ENCODE assay signal across 8 cellular contexts in the genomic region with DNA sequence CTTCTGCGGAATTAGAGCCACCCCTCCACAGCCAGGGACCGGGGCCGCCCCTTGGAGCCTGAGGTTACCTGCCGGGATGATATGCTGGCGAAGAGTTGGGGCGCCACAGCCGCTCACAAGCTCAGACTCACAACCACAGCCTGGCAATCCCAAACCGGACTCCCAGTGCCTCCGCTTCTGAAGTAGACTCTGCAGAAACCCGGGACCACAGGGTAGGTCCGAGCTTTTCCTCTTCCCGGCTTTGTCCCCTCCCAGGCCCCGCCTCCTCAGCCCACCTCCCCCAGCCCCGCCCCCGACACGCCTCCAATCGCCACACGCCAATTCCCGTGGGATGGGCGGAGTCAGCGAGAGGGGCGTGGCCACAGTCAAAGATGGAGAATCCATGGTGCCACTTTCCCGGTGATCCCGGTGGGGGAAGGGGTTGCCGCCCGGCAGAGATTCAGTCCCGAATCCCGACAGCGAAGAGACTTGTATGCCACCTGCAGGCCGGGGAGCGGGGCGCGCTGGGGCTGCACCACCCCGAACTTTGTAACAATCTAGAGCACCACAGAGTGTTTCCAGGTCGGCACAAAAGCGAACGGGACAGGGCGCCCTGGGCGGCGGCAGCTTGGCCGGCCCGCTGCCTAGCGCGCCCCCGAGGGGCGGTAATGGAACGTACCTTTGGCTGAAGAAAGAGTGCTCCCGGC. TPM values are rescaled to one million over a fixed set of nuclear protein-coding genes. Genes with fewer than 3 reads are reported as not detected.
A peak's percentile ranks its signal among the peaks of the same experiment; 100 is the strongest.
DNase-seq lines count a peak whose midpoint lies in the region; ATAC-seq and TF ChIP-seq lines count a peak whose summit lies in the region.

A gene (minus strand): TSS at position 201 of the 686 bp plus-strand sequence. CDS start 3,520 bp downstream, outside the sequence.

- peaks cover 34% of the 10 kb centered on the region for H3K79me2 ChIP-seq in DND-41 (ENCODE audit: insufficient read depth, low read length)

- WGBS in esophagus squamous epithelium, 2 donors, result 0% methylated on average over 2 to 5 of the region's 48 CpGs

- peaks cover 0 to 4% of the 10 kb centered on the region in 2 donors for H3K36me3 Mint-ChIP-seq in activated T-cell treated with anti-CD3 and anti-CD28 coated beads, Interleukin-2, amount 50 U/mL, for 72 hours (ENCODE audit: insufficient read depth in 2 of 2)
- H3K36me3 Mint-ChIP-seq in naive thymus-derived CD4-positive, alpha-beta T cell, result peaks cover 0 to 16% (median 6%) of the 10 kb centered on the region in 5 donors
- peaks cover 9 to 15% of the 10 kb centered on the region in 2 donors for H3K36me3 Mint-ChIP-seq in stimulated activated naive B cell treated with anti-CD40 and anti-IgM and Interleukin-4, amounts not matched to agents 10 μg/mL and 1 μg/mL and 100 μg/mL, for 72 hours

- DNase-seq in DND-41 (peak; percentile 92), KG1 (lab: John Stamatoyannopoulos, UW) (peak; percentile 75), Peyer's patch (peak; percentile 99 to 100 (median 99)), esophagus squamous epithelium (lab: John Stamatoyannopoulos, UW) (peak; percentile 59)
- DNase-seq in activated T-cell treated with anti-CD3 and anti-CD28 coated beads, Interleukin-2, amount 50 U/mL, for 72 hours, result peak; percentile 95 to 96
- DNase-seq in naive thymus-derived CD4-positive, alpha-beta T cell, result peak; percentile 79 to 97 (median 88)
- DNase-seq in stimulated activated naive B cell treated with anti-CD40 and anti-IgM and Interleukin-4, amounts not matched to agents 10 μg/mL and 1 μg/mL and 100 μg/mL, for 72 hours, result peak; percentile 89

- H3K4me2 ChIP-seq in DND-41 (ENCODE audit: insufficient read depth, low read length), result peak within 1 kb of the TSS; percentile 66

- no peaks in the 10 kb centered on the region for H3K9me3 ChIP-seq in DND-41 (ENCODE audit: insufficient read depth, low read length, severe bottlenecking)
- H3K9me3 ChIP-seq in Peyer's patch, result no peaks in the 10 kb centered on the region
- no peaks in the 10 kb centered on the region for H3K9me3 ChIP-seq in esophagus squamous epithelium
- H3K9me3 ChIP-seq in naive thymus-derived CD4-positive, alpha-beta T cell (ENCODE audit: control insufficient read depth in 2 of 3, low read length in 3 of 3), result no peaks in the 10 kb centered on the region

- H3K36me3 ChIP-seq in DND-41 (ENCODE audit: insufficient read depth, low read length), result peaks cover 39% of the 10 kb centered on the region
- peaks cover 0 to 28% (median 0%) of the 10 kb centered on the region in 3 donors for H3K36me3 ChIP-seq in Peyer's patch
- peaks cover 0 to 34% (median 0%) of the 10 kb centered on the region in 3 donors for H3K36me3 ChIP-seq in esophagus squamous epithelium
- H3K36me3 ChIP-seq in naive thymus-derived CD4-positive, alpha-beta T cell (ENCODE audit: control insufficient read depth in 2 of 3, insufficient read depth in 3 of 3, low read length in 3 of 3), result no peaks in the 10 kb centered on the region

- H3K27me3 ChIP-seq in DND-41 (ENCODE audit: insufficient read depth, low read length, poor library complexity), result no peaks in the 10 kb centered on the region
- H3K27me3 ChIP-seq in Peyer's patch, result no peaks in the 10 kb centered on the region
- H3K27me3 ChIP-seq in esophagus squamous epithelium, result no peaks in the 10 kb centered on the region
- no peaks in the 10 kb centered on the region for H3K27me3 ChIP-seq in naive thymus-derived CD4-positive, alpha-beta T cell (ENCODE audit: control insufficient read depth in 2 of 2, insufficient read depth in 2 of 2, low read length in 2 of 2)

- TF ChIP-seq POLR2A in Peyer's patch (IDR thresholded peaks at IDR 0.05), result peak; percentile 49 to 60
- TF ChIP-seq POLR2A in esophagus squamous epithelium (IDR thresholded peaks at IDR 0.05), result peak in 1 of 4 donors; percentile 51

- H3K4me3 ChIP-seq in DND-41 (ENCODE audit: low read depth in 1 of 2, low read length in 2 of 2) (peak within 1 kb of the TSS; percentile 90 to 98), Peyer's patch (peak within 1 kb of the TSS; percentile 75 to 95 (median 82)), esophagus squamous epithelium (peak within 1 kb of the TSS; percentile 76 to 88 (median 84))
- peak within 1 kb of the TSS; percentile 70 for H3K4me3 ChIP-seq in naive thymus-derived CD4-positive, alpha-beta T cell (ENCODE audit: low read length)

- CTCF ChIA-PET in naive thymus-derived CD4-positive, alpha-beta T cell (lab: Charles Lee), result interaction anchor here (0.6 to 1.9 kb wide), 6 partner anchors 10 to 80 kb away, joined by 3 to 12 read pairs (median 6); a partner anchor contains a TSS

- peaks cover 26% of the 10 kb centered on the region for H3K4me1 Mint-ChIP-seq in activated T-cell treated with anti-CD3 and anti-CD28 coated beads, Interleukin-2, amount 50 U/mL, for 72 hours (ENCODE audit: low read depth)
- peaks cover 8 to 28% (median 23%) of the 10 kb centered on the region in 7 donors for H3K4me1 Mint-ChIP-seq in naive thymus-derived CD4-positive, alpha-beta T cell
- H3K4me1 Mint-ChIP-seq in stimulated activated naive B cell treated with anti-CD40 and anti-IgM and Interleukin-4, amounts not matched to agents 10 μg/mL and 1 μg/mL and 100 μg/mL, for 72 hours, result peaks cover 15 to 50% of the 10 kb centered on the region in 2 donors

- POLR2A ChIA-PET in naive thymus-derived CD4-positive, alpha-beta T cell (lab: Charles Lee), result interaction anchor here (1.1 to 3.7 kb wide), 2 partner anchors 10 to 13 kb away, joined by 5 to 32 read pairs; a partner anchor contains a TSS

- TF ChIP-seq CTCF in DND-41 (IDR thresholded peaks at IDR 0.05; ENCODE audit: borderline replicate concordance, extremely low read depth, low read length, poor library complexity, severe bottlenecking) (peak; percentile 58), Peyer's patch (IDR thresholded peaks at IDR 0.05) (peak in 4 of 6 experiments; percentile 44 to 76 (median 72)), esophagus squamous epithelium (IDR thresholded peaks at IDR 0.05) (peak in 5 of 6 experiments; percentile 29 to 52 (median 49))

- H3K27ac ChIP-seq in DND-41 (ENCODE audit: low read length) (peak within 1 kb of the TSS; percentile 84), Peyer's patch (peak within 1 kb of the TSS; percentile 65 to 88 (median 82)), esophagus squamous epithelium (peak within 1 kb of the TSS; percentile 71 to 92 (median 86))
- H3K27ac ChIP-seq in naive thymus-derived CD4-positive, alpha-beta T cell (ENCODE audit: low read depth, low read length), result peak within 1 kb of the TSS; percentile 62

- no peaks in the 10 kb centered on the region for H3K9me3 Mint-ChIP-seq in activated T-cell treated with anti-CD3 and anti-CD28 coated beads, Interleukin-2, amount 50 U/mL, for 72 hours
- no peaks in the 10 kb centered on the region for H3K9me3 Mint-ChIP-seq in naive thymus-derived CD4-positive, alpha-beta T cell
- H3K9me3 Mint-ChIP-seq in stimulated activated naive B cell treated with anti-CD40 and anti-IgM and Interleukin-4, amounts not matched to agents 10 μg/mL and 1 μg/mL and 100 μg/mL, for 72 hours, result no peaks in the 10 kb centered on the region

- intact Hi-C loops in esophagus squamous epithelium (cut with DNase I), result no loop called here
- intact Hi-C loops in naive thymus-derived CD4-positive, alpha-beta T cell (cut with micrococcal nuclease), result loop anchor here (1.0 to 10.0 kb wide), 10 partner anchors 11 to 1917 kb away; a partner anchor contains a TSS

- H3K27me3 Mint-ChIP-seq in activated T-cell treated with anti-CD3 and anti-CD28 coated beads, Interleukin-2, amount 50 U/mL, for 72 hours (ENCODE audit: low read depth), result no peaks in the 10 kb centered on the region
- H3K27me3 Mint-ChIP-seq in naive thymus-derived CD4-positive, alpha-beta T cell, result peaks cover 0 to 3% (median 0%) of the 10 kb centered on the region in 5 donors
- H3K27me3 Mint-ChIP-seq in stimulated activated naive B cell treated with anti-CD40 and anti-IgM and Interleukin-4, amounts not matched to agents 10 μg/mL and 1 μg/mL and 100 μg/mL, for 72 hours, result no peaks in the 10 kb centered on the region

- H3K4me1 ChIP-seq in DND-41 (ENCODE audit: insufficient read depth, low read length) (peaks cover 36% of the 10 kb centered on the region), Peyer's patch (peaks cover 0 to 26% (median 4%) of the 10 kb centered on the region in 4 donors), esophagus squamous epithelium (peaks cover 5 to 61% (median 17%) of the 10 kb centered on the region in 3 donors)
- H3K4me1 ChIP-seq in naive thymus-derived CD4-positive, alpha-beta T cell (ENCODE audit: control insufficient read depth in 2 of 2, insufficient read depth in 2 of 2, low read length in 2 of 2), result peaks cover 0 to 9% of the 10 kb centered on the region in 2 donors

- H4K20me1 ChIP-seq in DND-41 (ENCODE audit: insufficient read depth, low read length), result peaks cover 14% of the 10 kb centered on the region

- peak within 1 kb of the TSS; percentile 96 to 99 for H3K4me3 Mint-ChIP-seq in activated T-cell treated with anti-CD3 and anti-CD28 coated beads, Interleukin-2, amount 50 U/mL, for 72 hours
- peak within 1 kb of the TSS; percentile 93 to 100 (median 97) for H3K4me3 Mint-ChIP-seq in naive thymus-derived CD4-positive, alpha-beta T cell
- peak within 1 kb of the TSS; percentile 96 to 100 for H3K4me3 Mint-ChIP-seq in stimulated activated naive B cell treated with anti-CD40 and anti-IgM and Interleukin-4, amounts not matched to agents 10 μg/mL and 1 μg/mL and 100 μg/mL, for 72 hours

- ATAC-seq in DND-41 (ENCODE audit: insufficient read depth, low read depth) (peak; percentile 68), GM21723 (IDR thresholded peaks at IDR 0.05; ENCODE audit: unreplicated experiment) (peak; percentile 77)
- ATAC-seq in activated T-cell treated with anti-CD3 and anti-CD28 coated beads, Interleukin-2, amount 50 U/mL, for 72 hours (replicated peaks in 1 of 2), result peak; percentile 82 to 84
- peak; percentile 95 for ATAC-seq in naive thymus-derived CD4-positive, alpha-beta T cell
- peak; percentile 78 to 80 for ATAC-seq in stimulated activated naive B cell treated with anti-CD40 and anti-IgM and Interleukin-4, amounts not matched to agents 10 μg/mL and 1 μg/mL and 100 μg/mL, for 72 hours (replicated peaks)

- H3K27ac Mint-ChIP-seq in activated T-cell treated with anti-CD3 and anti-CD28 coated beads, Interleukin-2, amount 50 U/mL, for 72 hours, result peak within 1 kb of the TSS; percentile 25
- peak within 1 kb of the TSS; percentile 47 to 91 (median 79) for H3K27ac Mint-ChIP-seq in naive thymus-derived CD4-positive, alpha-beta T cell
- H3K27ac Mint-ChIP-seq in stimulated activated naive B cell treated with anti-CD40 and anti-IgM and Interleukin-4, amounts not matched to agents 10 μg/mL and 1 μg/mL and 100 μg/mL, for 72 hours, result peak within 1 kb of the TSS; percentile 87

- peak within 1 kb of the TSS; percentile 96 for H2AFZ ChIP-seq in DND-41 (ENCODE audit: low read depth, low read length)

- peak within 1 kb of the TSS; percentile 65 for H3K9ac ChIP-seq in DND-41 (ENCODE audit: low read depth, low read length)

RNA-seq across cellular contexts. Expression of the gene that starts here (rescaled TPM):
- total RNA-seq in Peyer's patch (100 to 1,000 TPM; 115 to 299 (median 184) TPM), esophagus squamous epithelium (100 to 1,000 TPM; 108 to 223 (median 142) TPM)
- total RNA-seq in activated T-cell treated with anti-CD3 and anti-CD28 coated beads, Interleukin-2, amount 50 U/mL, for 72 hours, result 10 to 100 TPM; 18.6 to 21.4 TPM
- 10 to 100 TPM in 4 of 5 experiments, 1 to 10 TPM in 1; 5.0 to 26.4 (median 20.4) TPM for total RNA-seq in naive thymus-derived CD4-positive, alpha-beta T cell
- polyA plus RNA-seq in naive thymus-derived CD4-positive, alpha-beta T cell, result 1 to 10 TPM; 1.8 to 3.9 TPM

Comparison
In these comparisons a context has a peak if more than half of its experiments do, and no peak if none do; other contexts are left out.
1. Peak in every context shown above with its lines: DNase-seq, ATAC-seq, H3K4me3 ChIP-seq and H3K27ac ChIP-seq.
2. H3K27ac Mint-ChIP-seq: peak in every context shown above with its lines; median percentile 87 in stimulated activated naive B cell treated with anti-CD40 and anti-IgM and Interleukin-4, amounts not matched to agents 10 μg/mL and 1 μg/mL and 100 μg/mL, for 72 hours; 79 in naive thymus-derived CD4-positive, alpha-beta T cell; 25 in activated T-cell treated with anti-CD3 and anti-CD28 coated beads, Interleukin-2, amount 50 U/mL, for 72 hours.